Comparison of ENCODE assay signal across 22 cellular contexts in genomic region chr3:52763466-52763865, GRCh38. TPM values are rescaled to one million over a fixed set of nuclear protein-coding genes. Genes with fewer than 3 reads are reported as not detected.
DNase-seq lines count a peak whose midpoint lies in the region; ATAC-seq and TF ChIP-seq lines count a peak whose summit lies in the region.
"Had no signal": no experiment of that assay in that cellular context is flagged by ENCODE, and none has a peak within 500 bp of the region (broad histone marks: within the 10 kb centered on the region; RNA-seq: fewer than 3 reads in every experiment).

No MANE protein-coding gene starts in this region.

- H3K27me3 ChIP-seq in RWPE2 (ENCODE audit: insufficient read depth, poor library complexity, severe bottlenecking): no peaks in the 10 kb centered on the region
- H3K27me3 ChIP-seq in psoas muscle (ENCODE audit: insufficient read depth in 3 of 3, low read length in 2 of 3): no peaks in the 10 kb centered on the region
- no peaks in the 10 kb centered on the region for H3K27me3 ChIP-seq in ascending aorta
- H3K27me3 ChIP-seq: colonic mucosa, uterus had no signal

- intact Hi-C loops in psoas muscle (cut with DNase I) (no loop called here), ascending aorta (cut with DNase I) (no loop called here)
- intact Hi-C loops in activated CD4-positive, alpha-beta memory T cell treated with anti-CD3 and anti-CD28 coated beads for 36 hours (cut with micrococcal nuclease): no loop called here

- H3K4me1 ChIP-seq in RWPE2 (ENCODE audit: insufficient read depth, poor library complexity, severe bottlenecking): no peaks in the 10 kb centered on the region
- peaks cover 10% of the 10 kb centered on the region for H3K4me1 ChIP-seq in psoas muscle
- no peaks in the 10 kb centered on the region for H3K4me1 ChIP-seq in ascending aorta
- H3K4me1 ChIP-seq: colonic mucosa, uterus had no signal

- H3K9me3 ChIP-seq in RWPE2 (ENCODE audit: severe bottlenecking) (no peaks in the 10 kb centered on the region), psoas muscle (no peaks in the 10 kb centered on the region), ascending aorta (no peaks in the 10 kb centered on the region)
- H3K9me3 ChIP-seq: colonic mucosa, lower lobe of right lung, uterus had no signal

- no peak overlapping the region for H3K4me3 Mint-ChIP-seq in chondrocyte (ENCODE audit: unreplicated experiment)
- no peak overlapping the region for H3K4me3 Mint-ChIP-seq in activated CD4-positive, alpha-beta memory T cell treated with anti-CD3 and anti-CD28 coated beads for 36 hours
- H3K4me3 Mint-ChIP-seq: immature natural killer cell had no signal

- H3K4me3 ChIP-seq in RWPE2 (ENCODE audit: severe bottlenecking) (no peak overlapping the region), psoas muscle (no peak overlapping the region), ascending aorta (no peak overlapping the region)
- H3K4me3 ChIP-seq: colonic mucosa, lower lobe of right lung, uterus had no signal

- H3K27ac ChIP-seq in RWPE2 (ENCODE audit: poor library complexity, severe bottlenecking) (no peak overlapping the region), psoas muscle (peak overlapping the region; percentile 66), ascending aorta (no peak overlapping the region)
- H3K27ac ChIP-seq: colonic mucosa, lower lobe of right lung, uterus had no signal

- 93 to 95% (median 95%) methylated on average over 2 of the region's 2 CpGs for WGBS in psoas muscle, 3 donors

- POLR2A ChIA-PET in activated CD4-positive, alpha-beta memory T cell treated with anti-CD3 and anti-CD28 coated beads for 36 hours (lab: Charles Lee): no interaction called here

- DNase-seq in HCEC 1CT (peak; percentile 46), RWPE2 (ENCODE audit: low spot score) (no peak), fibroblast of gingiva (ENCODE audit: low read depth) (peak; percentile 61), psoas muscle (no peak), ascending aorta (ENCODE audit: low spot score in 2 of 2) (no peak), chondrocyte (ENCODE audit: low spot score) (no peak)
- no peak for DNase-seq in activated CD4-positive, alpha-beta memory T cell treated with anti-CD3 and anti-CD28 coated beads for 36 hours
- DNase-seq: activated effector memory CD4-positive, alpha-beta T cell treated with anti-CD3 and anti-CD28 coated beads, Interleukin-2, amount 50 U/mL, for 16 hours; aorta; colonic mucosa; EL; immature natural killer cell; lower lobe of right lung; MM.1S; NCI-H1930; NCI-H510A; stimulated activated CD4-positive, alpha-beta T cell treated with anti-CD3 and anti-CD28 coated beads, Interleukin-2, amount 100 ng/mL, for 48 hours; T1000; uterus had no signal

- H3K36me3 Mint-ChIP-seq in chondrocyte (ENCODE audit: low read depth): peaks cover 28% of the 10 kb centered on the region
- peaks cover 16% of the 10 kb centered on the region for H3K36me3 Mint-ChIP-seq in activated CD4-positive, alpha-beta memory T cell treated with anti-CD3 and anti-CD28 coated beads for 36 hours

- no peaks in the 10 kb centered on the region for H3K27me3 Mint-ChIP-seq in chondrocyte (ENCODE audit: low read depth)
- no peaks in the 10 kb centered on the region for H3K27me3 Mint-ChIP-seq in activated CD4-positive, alpha-beta memory T cell treated with anti-CD3 and anti-CD28 coated beads for 36 hours

- H3K27ac Mint-ChIP-seq in chondrocyte (ENCODE audit: unreplicated experiment): no peak overlapping the region
- no peak overlapping the region for H3K27ac Mint-ChIP-seq in activated CD4-positive, alpha-beta memory T cell treated with anti-CD3 and anti-CD28 coated beads for 36 hours
- H3K27ac Mint-ChIP-seq: immature natural killer cell had no signal

- H3K36me3 ChIP-seq in RWPE2 (ENCODE audit: low read depth): peaks cover 75% of the 10 kb centered on the region
- peaks cover 0 to 99% of the 10 kb centered on the region in 2 donors for H3K36me3 ChIP-seq in psoas muscle (ENCODE audit: insufficient read depth in 1 of 2, low read depth in 1 of 2)
- H3K36me3 ChIP-seq in ascending aorta: peaks cover 29 to 75% of the 10 kb centered on the region in 2 donors
- H3K36me3 ChIP-seq: uterus had no signal

- ATAC-seq in RWPE2 (ENCODE audit: low read depth) (peak; percentile 49), psoas muscle (peak; percentile 70 to 89 (median 86)), HG03025 (IDR thresholded peaks at IDR 0.05; ENCODE audit: low FRiP score, unreplicated experiment) (no peak)
- ATAC-seq: lower lobe of right lung had no signal

- no peak for TF ChIP-seq CTCF in RWPE2 (IDR thresholded peaks at IDR 0.05; ENCODE audit: poor library complexity, severe bottlenecking)
- no peak for TF ChIP-seq CTCF in psoas muscle (IDR thresholded peaks at IDR 0.05)
- TF ChIP-seq CTCF in ascending aorta (IDR thresholded peaks at IDR 0.05): no peak
- no peak for TF ChIP-seq CTCF in chondrocyte (IDR thresholded peaks at IDR 0.05)

- no peaks in the 10 kb centered on the region for H3K9me3 Mint-ChIP-seq in chondrocyte (ENCODE audit: low read depth)
- no peaks in the 10 kb centered on the region for H3K9me3 Mint-ChIP-seq in activated CD4-positive, alpha-beta memory T cell treated with anti-CD3 and anti-CD28 coated beads for 36 hours
- H3K9me3 Mint-ChIP-seq: immature natural killer cell had no signal

- no peaks in the 10 kb centered on the region for H3K4me1 Mint-ChIP-seq in chondrocyte (ENCODE audit: low read depth)
- peaks cover 5% of the 10 kb centered on the region for H3K4me1 Mint-ChIP-seq in activated CD4-positive, alpha-beta memory T cell treated with anti-CD3 and anti-CD28 coated beads for 36 hours (ENCODE audit: low read depth)
- H3K4me1 Mint-ChIP-seq: immature natural killer cell had no signal

- CTCF ChIA-PET in activated CD4-positive, alpha-beta memory T cell treated with anti-CD3 and anti-CD28 coated beads for 36 hours (lab: Charles Lee): no interaction called here

RNA-seq across cellular contexts. Expression of gene NEK4, which starts 7.3 kb away (rescaled TPM):
- total RNA-seq in psoas muscle: 10 to 100 TPM; 13.8 to 22.1 (median 17.4) TPM
- polyA plus RNA-seq in psoas muscle: 10 to 100 TPM in 1 of 3 donors, 1 to 10 TPM in 2; 4.7 to 22.2 (median 5.2) TPM
- total RNA-seq in ascending aorta: 11.4 TPM
- 11.3 to 15.6 TPM (median 11.6 TPM) in 3 replicates for total RNA-seq in chondrocyte
- total RNA-seq in activated CD4-positive, alpha-beta memory T cell treated with anti-CD3 and anti-CD28 coated beads for 36 hours: 10 to 100 TPM; 16.9 to 21.7 TPM

RNA-seq across cellular contexts. Expression of gene ITIH1, which starts 13.9 kb away (rescaled TPM):
- total RNA-seq in psoas muscle (not detected), ascending aorta (2.0 TPM), chondrocyte (not detected in 3 replicates)
- under 1 TPM in 1 of 3 donors, not detected in 2; 0.03 TPM for polyA plus RNA-seq in psoas muscle
- not detected for total RNA-seq in activated CD4-positive, alpha-beta memory T cell treated with anti-CD3 and anti-CD28 coated beads for 36 hours
- total RNA-seq: aorta, H4, lower lobe of right lung, SK-MEL-5 had no signal
- polyA plus RNA-seq: immature natural killer cell had no signal

RNA-seq across cellular contexts. Expression of gene ITIH3, which starts 31.1 kb away (rescaled TPM):
- total RNA-seq in psoas muscle (under 1 TPM in 2 of 4 donors, not detected in 2; 0.25 to 0.77 TPM), ascending aorta (38.3 TPM), chondrocyte (3.5 to 17.8 TPM (median 16.9 TPM) in 3 replicates)
- under 1 TPM; 0.18 to 0.39 (median 0.29) TPM for polyA plus RNA-seq in psoas muscle
- total RNA-seq in activated CD4-positive, alpha-beta memory T cell treated with anti-CD3 and anti-CD28 coated beads for 36 hours: not detected
- total RNA-seq: H4 had no signal
- polyA plus RNA-seq: immature natural killer cell had no signal

RNA-seq across cellular contexts. Expression of gene SPCS1, which starts 57.6 kb away (rescaled TPM):
- total RNA-seq in psoas muscle (10 to 100 TPM; 55.7 to 85.6 (median 75.3) TPM), ascending aorta (170 TPM), chondrocyte (106 to 135 TPM (median 110 TPM) in 3 replicates)
- 100 to 1,000 TPM; 108 to 133 (median 116) TPM for polyA plus RNA-seq in psoas muscle
- total RNA-seq in activated CD4-positive, alpha-beta memory T cell treated with anti-CD3 and anti-CD28 coated beads for 36 hours: 100 to 1,000 TPM; 132 TPM

RNA-seq across cellular contexts. Expression of gene GLT8D1, which starts 57.9 kb away (rescaled TPM):
- total RNA-seq in psoas muscle (10 to 100 TPM; 12.0 to 20.5 (median 19.8) TPM), ascending aorta (38.3 TPM), chondrocyte (90.7 to 124 TPM (median 91.2 TPM) in 3 replicates)
- polyA plus RNA-seq in psoas muscle: 10 to 100 TPM; 16.6 to 40.1 (median 22.2) TPM
- 10 to 100 TPM; 34.1 to 36.9 TPM for total RNA-seq in activated CD4-positive, alpha-beta memory T cell treated with anti-CD3 and anti-CD28 coated beads for 36 hours

Comparison
In these comparisons a context has a peak if more than half of its experiments do, and no peak if none do; other contexts are left out.
1. DNase-seq: peak in HCEC 1CT (single experiment) and fibroblast of gingiva (single experiment); none in RWPE2 (single experiment), psoas muscle (0 of 2), ascending aorta (0 of 2), chondrocyte (single experiment) and activated CD4-positive, alpha-beta memory T cell treated with anti-CD3 and anti-CD28 coated beads for 36 hours (single experiment).